ENCODE assay signal across 22 cellular contexts in the genomic region with DNA sequence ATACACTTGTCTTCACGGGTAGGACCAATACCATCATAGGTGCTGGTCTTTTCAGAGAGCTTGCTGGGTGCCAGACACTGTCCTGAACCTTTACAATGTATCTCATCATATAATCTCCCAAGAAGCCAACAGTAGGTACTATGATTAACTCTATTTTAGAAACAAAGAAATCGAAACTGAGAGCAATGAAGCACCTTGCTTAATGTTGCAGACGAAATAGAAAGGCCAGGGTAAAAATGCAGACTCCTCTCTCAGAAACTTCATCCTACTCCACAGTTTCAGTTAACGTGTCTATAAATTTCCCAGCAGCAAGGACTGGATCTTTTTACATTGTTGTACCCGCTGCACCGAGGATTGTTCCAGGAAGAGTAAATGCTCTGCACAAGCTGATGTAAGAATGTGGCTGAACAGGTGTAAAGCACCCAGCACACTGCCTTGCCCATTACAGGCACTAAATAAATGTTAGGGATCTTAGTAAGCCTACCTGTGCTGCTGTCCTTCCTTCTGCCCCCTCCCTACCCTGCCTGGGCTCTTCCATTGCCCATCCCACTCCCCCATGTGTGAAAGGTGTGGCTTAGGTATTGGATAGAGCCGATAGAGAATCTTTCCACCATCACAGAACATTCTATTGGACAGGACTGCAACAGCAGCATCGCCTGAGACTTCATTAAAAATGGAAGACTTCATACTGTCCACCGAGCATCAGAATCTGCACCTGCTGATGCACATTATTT.
"Had no signal": no experiment of that assay in that cellular context is flagged by ENCODE, and none has a peak within 500 bp of the region (broad histone marks: within the 10 kb centered on the region; RNA-seq: fewer than 3 reads in every experiment).

No MANE protein-coding gene starts in this region.

- H3K4me1 Mint-ChIP-seq: activated naive CD4-positive, alpha-beta T cell treated with anti-CD3 and anti-CD28 coated beads, Interleukin-2, amount 10 ng/mL, durations not matched to agents 7 days and 5 days had no signal

- H3K27ac Mint-ChIP-seq: activated CD4-positive, alpha-beta T cell treated with anti-CD3 and anti-CD28 coated beads, Interleukin-2, amount 10 ng/mL, durations not matched to agents 24 days and 14 days; activated naive CD4-positive, alpha-beta T cell treated with anti-CD3 and anti-CD28 coated beads, Interleukin-2, amount 10 ng/mL, durations not matched to agents 7 days and 5 days; activated naive CD8-positive, alpha-beta T cell treated with anti-CD3 and anti-CD28 coated beads, Interleukin-2, amount 50 U/mL, for 24 hours; natural killer cell; stimulated activated naive CD8-positive, alpha-beta T cell treated with anti-CD3 and anti-CD28 coated beads, Interleukin-15, amount 100 ng/mL, for 72 hours; T-helper 2 cell treated with Interferon-gamma antibody and Interleukin-4, amounts not matched to agents 5 μg/mL and 100 μg/mL, for 36 hours had no signal

- DNase-seq: activated CD4-positive, alpha-beta T cell treated with anti-CD3 and anti-CD28 coated beads, Interleukin-2, amount 10 ng/mL, durations not matched to agents 24 days and 14 days; activated CD4-positive, CD25-positive, alpha-beta regulatory T cell; activated CD8-positive, alpha-beta memory T cell treated with anti-CD3 and anti-CD28 coated beads for 24 hours; activated CD8-positive, alpha-beta memory T cell treated with anti-CD3 and anti-CD28 coated beads, Interleukin-2, amount 50 U/mL, for 48 hours; activated effector memory CD4-positive, alpha-beta T cell treated with Interleukin-2 at 50 U/mL for 16 hours; activated naive CD4-positive, alpha-beta T cell treated with anti-CD3 and anti-CD28 coated beads, Interleukin-2, amount 10 ng/mL, durations not matched to agents 7 days and 5 days; activated naive CD8-positive, alpha-beta T cell treated with anti-CD3 and anti-CD28 coated beads, Interleukin-2, amount 50 U/mL, for 24 hours; activated T-cell treated with anti-CD3 and anti-CD28 coated beads, Interleukin-2, amount 50 U/mL, for 48 hours; anterior cingulate cortex; brain microvascular endothelial cell; central memory CD4-positive, alpha-beta T cell; heart right ventricle; kidney glomerular epithelial cell; left ventricle myocardium superior; natural killer cell; pancreas; right lobe of liver; stimulated activated CD4-positive, alpha-beta T cell treated with anti-CD3 and anti-CD28 coated beads, Interleukin-4, amount 100 ng/mL, for 1 hour; stimulated activated naive CD8-positive, alpha-beta T cell treated with anti-CD3 and anti-CD28 coated beads, Interleukin-15, amount 100 ng/mL, for 72 hours; upper lobe of right lung had no signal

- ATAC-seq: activated naive CD8-positive, alpha-beta T cell treated with anti-CD3 and anti-CD28 coated beads, Interleukin-2, amount 50 U/mL, for 24 hours; gastroesophageal sphincter; heart right ventricle; left ventricle myocardium superior; natural killer cell; pancreas; right lobe of liver; stimulated activated naive CD8-positive, alpha-beta T cell treated with anti-CD3 and anti-CD28 coated beads, Interleukin-15, amount 100 ng/mL, for 72 hours; upper lobe of right lung had no signal

- H3K36me3 Mint-ChIP-seq: activated naive CD4-positive, alpha-beta T cell treated with anti-CD3 and anti-CD28 coated beads, Interleukin-2, amount 10 ng/mL, durations not matched to agents 7 days and 5 days; natural killer cell had no signal

- H3K4me3 Mint-ChIP-seq: activated CD4-positive, alpha-beta T cell treated with anti-CD3 and anti-CD28 coated beads, Interleukin-2, amount 10 ng/mL, durations not matched to agents 24 days and 14 days; activated naive CD4-positive, alpha-beta T cell treated with anti-CD3 and anti-CD28 coated beads, Interleukin-2, amount 10 ng/mL, durations not matched to agents 7 days and 5 days; activated naive CD8-positive, alpha-beta T cell treated with anti-CD3 and anti-CD28 coated beads, Interleukin-2, amount 50 U/mL, for 24 hours; natural killer cell; stimulated activated naive CD8-positive, alpha-beta T cell treated with anti-CD3 and anti-CD28 coated beads, Interleukin-15, amount 100 ng/mL, for 72 hours; T-helper 2 cell treated with Interferon-gamma antibody and Interleukin-4, amounts not matched to agents 5 μg/mL and 100 μg/mL, for 36 hours had no signal

- H3K9me3 Mint-ChIP-seq: activated CD4-positive, alpha-beta T cell treated with anti-CD3 and anti-CD28 coated beads, Interleukin-2, amount 10 ng/mL, durations not matched to agents 24 days and 14 days; activated naive CD4-positive, alpha-beta T cell treated with anti-CD3 and anti-CD28 coated beads, Interleukin-2, amount 10 ng/mL, durations not matched to agents 7 days and 5 days; activated naive CD8-positive, alpha-beta T cell treated with anti-CD3 and anti-CD28 coated beads, Interleukin-2, amount 50 U/mL, for 24 hours; natural killer cell; stimulated activated naive CD8-positive, alpha-beta T cell treated with anti-CD3 and anti-CD28 coated beads, Interleukin-15, amount 100 ng/mL, for 72 hours; T-helper 2 cell treated with Interferon-gamma antibody and Interleukin-4, amounts not matched to agents 5 μg/mL and 100 μg/mL, for 36 hours had no signal
